ENCODE assay signal across 1 cellular context in the genomic region with DNA sequence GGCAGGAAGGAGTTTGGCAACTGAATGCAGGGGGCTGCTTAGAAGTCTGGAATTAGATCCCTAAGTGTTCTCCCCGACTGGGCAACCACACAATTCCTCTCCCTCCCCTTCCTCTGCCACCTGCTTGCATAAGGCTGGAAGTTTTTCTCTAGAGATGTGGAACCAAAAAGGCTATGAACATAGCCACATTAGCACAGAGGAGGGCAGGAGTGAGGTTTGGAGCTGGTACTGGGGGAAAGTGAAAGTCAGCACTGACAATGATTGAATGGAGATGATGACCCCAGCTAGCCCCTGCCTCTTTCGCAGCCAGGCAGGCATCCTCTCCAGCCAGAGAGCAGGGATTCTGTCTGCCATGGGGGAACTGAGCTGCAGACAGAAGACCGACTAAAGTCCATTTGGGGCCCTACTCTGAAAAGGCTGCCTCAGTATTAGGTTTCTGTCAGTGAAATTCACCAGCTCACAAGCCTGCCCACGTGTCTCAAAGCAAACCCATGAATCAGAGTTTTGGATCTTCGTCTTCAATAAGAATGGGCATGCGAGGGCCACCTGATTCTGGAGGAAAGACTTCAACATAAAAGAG.
A peak's percentile ranks its signal among the peaks of the same experiment; 100 is the strongest.
TF ChIP-seq lines count a peak whose summit lies in the region.

No MANE protein-coding gene starts in this region.

TF ChIP-seq in HepG2, 621 proteins besides CTCF, POLR2A, EP300 and RAD21 (continued from another document and continues in another):
- TF ChIP-seq, protein P1, sequence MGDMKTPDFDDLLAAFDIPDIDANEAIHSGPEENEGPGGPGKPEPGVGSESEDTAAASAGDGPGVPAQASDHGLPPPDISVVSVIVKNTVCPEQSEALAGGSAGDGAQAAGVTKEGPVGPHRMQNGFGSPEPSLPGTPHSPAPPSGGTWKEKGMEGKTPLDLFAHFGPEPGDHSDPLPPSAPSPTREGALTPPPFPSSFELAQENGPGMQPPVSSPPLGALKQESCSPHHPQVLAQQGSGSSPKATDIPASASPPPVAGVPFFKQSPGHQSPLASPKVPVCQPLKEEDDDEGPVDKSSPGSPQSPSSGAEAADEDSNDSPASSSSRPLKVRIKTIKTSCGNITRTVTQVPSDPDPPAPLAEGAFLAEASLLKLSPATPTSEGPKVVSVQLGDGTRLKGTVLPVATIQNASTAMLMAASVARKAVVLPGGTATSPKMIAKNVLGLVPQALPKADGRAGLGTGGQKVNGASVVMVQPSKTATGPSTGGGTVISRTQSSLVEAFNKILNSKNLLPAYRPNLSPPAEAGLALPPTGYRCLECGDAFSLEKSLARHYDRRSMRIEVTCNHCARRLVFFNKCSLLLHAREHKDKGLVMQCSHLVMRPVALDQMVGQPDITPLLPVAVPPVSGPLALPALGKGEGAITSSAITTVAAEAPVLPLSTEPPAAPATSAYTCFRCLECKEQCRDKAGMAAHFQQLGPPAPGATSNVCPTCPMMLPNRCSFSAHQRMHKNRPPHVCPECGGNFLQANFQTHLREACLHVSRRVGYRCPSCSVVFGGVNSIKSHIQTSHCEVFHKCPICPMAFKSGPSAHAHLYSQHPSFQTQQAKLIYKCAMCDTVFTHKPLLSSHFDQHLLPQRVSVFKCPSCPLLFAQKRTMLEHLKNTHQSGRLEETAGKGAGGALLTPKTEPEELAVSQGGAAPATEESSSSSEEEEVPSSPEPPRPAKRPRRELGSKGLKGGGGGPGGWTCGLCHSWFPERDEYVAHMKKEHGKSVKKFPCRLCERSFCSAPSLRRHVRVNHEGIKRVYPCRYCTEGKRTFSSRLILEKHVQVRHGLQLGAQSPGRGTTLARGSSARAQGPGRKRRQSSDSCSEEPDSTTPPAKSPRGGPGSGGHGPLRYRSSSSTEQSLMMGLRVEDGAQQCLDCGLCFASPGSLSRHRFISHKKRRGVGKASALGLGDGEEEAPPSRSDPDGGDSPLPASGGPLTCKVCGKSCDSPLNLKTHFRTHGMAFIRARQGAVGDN (CRISPR knock-in tag; IDR thresholded peaks at IDR 0.05): peak; percentile 34; the same call in 1 of the 2 replicates
- TF ChIP-seq ZNF546 (CRISPR knock-in tag; conservative IDR thresholded peaks at IDR 0.05) (no peak), KDM5A (IDR thresholded peaks at IDR 0.05; ENCODE audit: borderline replicate concordance, low read length) (no peak), ZKSCAN5 (CRISPR knock-in tag; IDR thresholded peaks at IDR 0.05) (peak; percentile 20; the same call in 1 of the 2 replicates), CHCHD3 (CRISPR knock-in tag; IDR thresholded peaks at IDR 0.05) (no peak), ZNF256 (CRISPR knock-in tag; conservative IDR thresholded peaks at IDR 0.05) (0 out of 2 replicates have a peak, but pooled peaks have one; percentile 80), MLLT10 (CRISPR knock-in tag; IDR thresholded peaks at IDR 0.05) (no peak), RORA (CRISPR knock-in tag; IDR thresholded peaks at IDR 0.05) (no peak), MEIS1 (CRISPR knock-in tag; IDR thresholded peaks at IDR 0.05; ENCODE audit: borderline replicate concordance) (peak; percentile 95), ZNF569 (CRISPR knock-in tag; IDR thresholded peaks at IDR 0.05; ENCODE audit: borderline replicate concordance) (no peak), FOXP1 (IDR thresholded peaks at IDR 0.05) (no peak), FOXP1 (CRISPR knock-in tag; IDR thresholded peaks at IDR 0.05) (no peak), ZNF703 (CRISPR knock-in tag; IDR thresholded peaks at IDR 0.05; ENCODE audit: borderline replicate concordance) (no peak), MBD4 (IDR thresholded peaks at IDR 0.05; ENCODE audit: borderline replicate concordance, low read length) (no peak; the same call in 1 of the 2 replicates), TCF7L2 (IDR thresholded peaks at IDR 0.05; ENCODE audit: low read depth, low read length) (no peak), ZSCAN30 (CRISPR knock-in tag; IDR thresholded peaks at IDR 0.05) (no peak), ZFP90 (CRISPR knock-in tag; IDR thresholded peaks at IDR 0.05; ENCODE audit: borderline replicate concordance) (peak; percentile 81), ZNF235 (CRISPR knock-in tag; IDR thresholded peaks at IDR 0.05; ENCODE audit: borderline replicate concordance) (no peak), FOXK2 (IDR thresholded peaks at IDR 0.05) (no peak), HDAC2 (CRISPR knock-in tag; IDR thresholded peaks at IDR 0.05) (peak; percentile 78), SPEN (CRISPR knock-in tag; IDR thresholded peaks at IDR 0.05; ENCODE audit: low read depth) (peak; percentile 57; the same call in 1 of the 2 replicates), ZNF746 (CRISPR knock-in tag; IDR thresholded peaks at IDR 0.05) (no peak), HNRNPH1 (optimal IDR thresholded peaks at IDR 0.05; ENCODE audit: low read depth, low read length) (no peak), ZNF589 (CRISPR knock-in tag; conservative IDR thresholded peaks at IDR 0.05) (no peak), ZNF138 (CRISPR knock-in tag; IDR thresholded peaks at IDR 0.05; ENCODE audit: low read depth) (no peak), ZNF543 (CRISPR knock-in tag; IDR thresholded peaks at IDR 0.05) (no peak), ZNF552 (CRISPR knock-in tag; IDR thresholded peaks at IDR 0.05; ENCODE audit: borderline replicate concordance) (no peak), SOX5 (CRISPR knock-in tag; IDR thresholded peaks at IDR 0.05; ENCODE audit: borderline replicate concordance) (peak; percentile 82), ZMYM2 (CRISPR knock-in tag; IDR thresholded peaks at IDR 0.05) (no peak), ZNF674 (CRISPR knock-in tag; IDR thresholded peaks at IDR 0.05; ENCODE audit: low read depth) (no peak), TCF7 (IDR thresholded peaks at IDR 0.05; ENCODE audit: low read depth) (no peak), TOPORS (CRISPR knock-in tag; IDR thresholded peaks at IDR 0.05) (no peak), ZNF317 (CRISPR knock-in tag; IDR thresholded peaks at IDR 0.05) (peak; percentile 81; the same call in 1 of the 2 replicates), FLYWCH1 (CRISPR knock-in tag; IDR thresholded peaks at IDR 0.05) (0 out of 2 replicates have a peak, but pooled peaks have one; percentile 31), HNF4A (CRISPR knock-in tag; IDR thresholded peaks at IDR 0.05) (peak; percentile 98), ZNF766 (CRISPR knock-in tag; IDR thresholded peaks at IDR 0.05; ENCODE audit: borderline replicate concordance) (0 out of 2 replicates have a peak, but pooled peaks have one; percentile 68), SIN3B (IDR thresholded peaks at IDR 0.05; ENCODE audit: low read length) (no peak)
- TF ChIP-seq, protein P2, sequence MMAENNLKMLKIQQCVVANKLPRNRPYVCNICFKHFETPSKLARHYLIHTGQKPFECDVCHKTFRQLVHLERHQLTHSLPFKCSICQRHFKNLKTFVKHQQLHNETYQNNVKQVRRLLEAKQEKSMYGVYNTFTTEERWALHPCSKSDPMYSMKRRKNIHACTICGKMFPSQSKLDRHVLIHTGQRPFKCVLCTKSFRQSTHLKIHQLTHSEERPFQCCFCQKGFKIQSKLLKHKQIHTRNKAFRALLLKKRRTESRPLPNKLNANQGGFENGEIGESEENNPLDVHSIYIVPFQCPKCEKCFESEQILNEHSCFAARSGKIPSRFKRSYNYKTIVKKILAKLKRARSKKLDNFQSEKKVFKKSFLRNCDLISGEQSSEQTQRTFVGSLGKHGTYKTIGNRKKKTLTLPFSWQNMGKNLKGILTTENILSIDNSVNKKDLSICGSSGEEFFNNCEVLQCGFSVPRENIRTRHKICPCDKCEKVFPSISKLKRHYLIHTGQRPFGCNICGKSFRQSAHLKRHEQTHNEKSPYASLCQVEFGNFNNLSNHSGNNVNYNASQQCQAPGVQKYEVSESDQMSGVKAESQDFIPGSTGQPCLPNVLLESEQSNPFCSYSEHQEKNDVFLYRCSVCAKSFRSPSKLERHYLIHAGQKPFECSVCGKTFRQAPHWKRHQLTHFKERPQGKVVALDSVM (CRISPR knock-in tag; IDR thresholded peaks at IDR 0.05): no peak
- TF ChIP-seq, protein P3, sequence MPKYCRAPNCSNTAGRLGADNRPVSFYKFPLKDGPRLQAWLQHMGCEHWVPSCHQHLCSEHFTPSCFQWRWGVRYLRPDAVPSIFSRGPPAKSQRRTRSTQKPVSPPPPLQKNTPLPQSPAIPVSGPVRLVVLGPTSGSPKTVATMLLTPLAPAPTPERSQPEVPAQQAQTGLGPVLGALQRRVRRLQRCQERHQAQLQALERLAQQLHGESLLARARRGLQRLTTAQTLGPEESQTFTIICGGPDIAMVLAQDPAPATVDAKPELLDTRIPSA (CRISPR knock-in tag; IDR thresholded peaks at IDR 0.05; ENCODE audit: borderline replicate concordance): no peak
- TF ChIP-seq, protein P4, sequence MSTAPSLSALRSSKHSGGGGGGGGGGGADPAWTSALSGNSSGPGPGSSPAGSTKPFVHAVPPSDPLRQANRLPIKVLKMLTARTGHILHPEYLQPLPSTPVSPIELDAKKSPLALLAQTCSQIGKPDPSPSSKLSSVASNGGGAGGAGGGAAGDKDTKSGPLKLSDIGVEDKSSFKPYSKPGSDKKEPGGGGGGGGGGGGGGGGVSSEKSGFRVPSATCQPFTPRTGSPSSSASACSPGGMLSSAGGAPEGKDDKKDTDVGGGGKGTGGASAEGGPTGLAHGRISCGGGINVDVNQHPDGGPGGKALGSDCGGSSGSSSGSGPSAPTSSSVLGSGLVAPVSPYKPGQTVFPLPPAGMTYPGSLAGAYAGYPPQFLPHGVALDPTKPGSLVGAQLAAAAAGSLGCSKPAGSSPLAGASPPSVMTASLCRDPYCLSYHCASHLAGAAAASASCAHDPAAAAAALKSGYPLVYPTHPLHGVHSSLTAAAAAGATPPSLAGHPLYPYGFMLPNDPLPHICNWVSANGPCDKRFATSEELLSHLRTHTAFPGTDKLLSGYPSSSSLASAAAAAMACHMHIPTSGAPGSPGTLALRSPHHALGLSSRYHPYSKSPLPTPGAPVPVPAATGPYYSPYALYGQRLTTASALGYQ (CRISPR knock-in tag; IDR thresholded peaks at IDR 0.05): peak; percentile 81
- TF ChIP-seq, protein P5, sequence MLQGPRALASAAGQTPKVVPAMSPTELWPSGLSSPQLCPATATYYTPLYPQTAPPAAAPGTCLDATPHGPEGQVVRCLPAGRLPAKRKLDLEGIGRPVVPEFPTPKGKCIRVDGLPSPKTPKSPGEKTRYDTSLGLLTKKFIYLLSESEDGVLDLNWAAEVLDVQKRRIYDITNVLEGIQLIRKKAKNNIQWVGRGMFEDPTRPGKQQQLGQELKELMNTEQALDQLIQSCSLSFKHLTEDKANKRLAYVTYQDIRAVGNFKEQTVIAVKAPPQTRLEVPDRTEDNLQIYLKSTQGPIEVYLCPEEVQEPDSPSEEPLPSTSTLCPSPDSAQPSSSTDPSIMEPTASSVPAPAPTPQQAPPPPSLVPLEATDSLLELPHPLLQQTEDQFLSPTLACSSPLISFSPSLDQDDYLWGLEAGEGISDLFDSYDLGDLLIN (CRISPR knock-in tag; IDR thresholded peaks at IDR 0.05; ENCODE audit: borderline replicate concordance): no peak
- TF ChIP-seq, protein P6, sequence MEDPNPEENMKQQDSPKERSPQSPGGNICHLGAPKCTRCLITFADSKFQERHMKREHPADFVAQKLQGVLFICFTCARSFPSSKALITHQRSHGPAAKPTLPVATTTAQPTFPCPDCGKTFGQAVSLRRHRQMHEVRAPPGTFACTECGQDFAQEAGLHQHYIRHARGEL (CRISPR knock-in tag; IDR thresholded peaks at IDR 0.05): no peak
- TF ChIP-seq, protein P7, sequence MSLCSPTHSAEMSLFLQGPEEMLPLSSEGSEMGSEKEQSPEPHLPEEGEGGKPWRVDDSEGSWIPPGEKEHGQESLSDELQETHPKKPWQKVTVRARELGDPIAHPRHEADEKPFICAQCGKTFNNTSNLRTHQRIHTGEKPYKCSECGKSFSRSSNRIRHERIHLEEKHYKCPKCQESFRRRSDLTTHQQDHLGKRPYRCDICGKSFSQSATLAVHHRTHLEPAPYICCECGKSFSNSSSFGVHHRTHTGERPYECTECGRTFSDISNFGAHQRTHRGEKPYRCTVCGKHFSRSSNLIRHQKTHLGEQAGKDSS (CRISPR knock-in tag; IDR thresholded peaks at IDR 0.05; ENCODE audit: borderline replicate concordance, low read depth): peak; percentile 86; the same call in 1 of the 2 replicates
- TF ChIP-seq, protein P8, sequence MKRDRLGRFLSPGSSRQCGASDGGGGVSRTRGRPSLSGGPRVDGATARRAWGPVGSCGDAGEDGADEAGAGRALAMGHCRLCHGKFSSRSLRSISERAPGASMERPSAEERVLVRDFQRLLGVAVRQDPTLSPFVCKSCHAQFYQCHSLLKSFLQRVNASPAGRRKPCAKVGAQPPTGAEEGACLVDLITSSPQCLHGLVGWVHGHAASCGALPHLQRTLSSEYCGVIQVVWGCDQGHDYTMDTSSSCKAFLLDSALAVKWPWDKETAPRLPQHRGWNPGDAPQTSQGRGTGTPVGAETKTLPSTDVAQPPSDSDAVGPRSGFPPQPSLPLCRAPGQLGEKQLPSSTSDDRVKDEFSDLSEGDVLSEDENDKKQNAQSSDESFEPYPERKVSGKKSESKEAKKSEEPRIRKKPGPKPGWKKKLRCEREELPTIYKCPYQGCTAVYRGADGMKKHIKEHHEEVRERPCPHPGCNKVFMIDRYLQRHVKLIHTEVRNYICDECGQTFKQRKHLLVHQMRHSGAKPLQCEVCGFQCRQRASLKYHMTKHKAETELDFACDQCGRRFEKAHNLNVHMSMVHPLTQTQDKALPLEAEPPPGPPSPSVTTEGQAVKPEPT (CRISPR knock-in tag; IDR thresholded peaks at IDR 0.05; ENCODE audit: low read depth): no peak
- TF ChIP-seq, protein P9, sequence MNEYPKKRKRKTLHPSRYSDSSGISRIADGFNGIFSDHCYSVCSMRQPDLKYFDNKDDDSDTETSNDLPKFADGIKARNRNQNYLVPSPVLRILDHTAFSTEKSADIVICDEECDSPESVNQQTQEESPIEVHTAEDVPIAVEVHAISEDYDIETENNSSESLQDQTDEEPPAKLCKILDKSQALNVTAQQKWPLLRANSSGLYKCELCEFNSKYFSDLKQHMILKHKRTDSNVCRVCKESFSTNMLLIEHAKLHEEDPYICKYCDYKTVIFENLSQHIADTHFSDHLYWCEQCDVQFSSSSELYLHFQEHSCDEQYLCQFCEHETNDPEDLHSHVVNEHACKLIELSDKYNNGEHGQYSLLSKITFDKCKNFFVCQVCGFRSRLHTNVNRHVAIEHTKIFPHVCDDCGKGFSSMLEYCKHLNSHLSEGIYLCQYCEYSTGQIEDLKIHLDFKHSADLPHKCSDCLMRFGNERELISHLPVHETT (CRISPR knock-in tag; conservative IDR thresholded peaks at IDR 0.05): no peak
